11 cellular contexts compared by ENCODE assay signal in genomic region chr12:59087077-59087673, GRCh38.
DNase-seq lines count a peak whose midpoint lies in the region; ATAC-seq, FAIRE-seq and TF ChIP-seq lines count a peak whose summit lies in the region.
"Had no signal": no experiment of that assay in that cellular context is flagged by ENCODE, and none has a peak within 500 bp of the region (broad histone marks: within the 10 kb centered on the region; RNA-seq: fewer than 3 reads in every experiment).

No MANE protein-coding gene starts in this region.

- FAIRE-seq in astrocyte (lab: Jason Lieb, UNC) (no peak), kidney (lab: Jason Lieb, UNC) (peak; percentile 33)

- H3K4me3 Mint-ChIP-seq in astrocyte (ENCODE audit: unreplicated experiment) = no peak overlapping the region
- H3K4me3 Mint-ChIP-seq: stimulated activated naive CD8-positive, alpha-beta T cell treated with anti-CD3 and anti-CD28 coated beads, Interleukin-15, Interleukin-2, amounts not matched to agents 100 ng/mL and 50 ng/mL, for 24 hours had no signal

- no peak overlapping the region for H2AFZ ChIP-seq in astrocyte (ENCODE audit: low read depth, low read length)

- no peak for ATAC-seq in upper lobe of right lung
- ATAC-seq in HG02610 (IDR thresholded peaks at IDR 0.05; ENCODE audit: unreplicated experiment) = no peak
- ATAC-seq in GM19023 (IDR thresholded peaks at IDR 0.05; ENCODE audit: unreplicated experiment) = no peak

- peaks cover 55% of the 10 kb centered on the region for H3K4me1 Mint-ChIP-seq in astrocyte (ENCODE audit: low read depth, unreplicated experiment)

- intact Hi-C loops in cardiac septum (cut with DNase I) = no loop called here
- intact Hi-C loops in kidney (cut with DNase I) = no loop called here
- intact Hi-C loops in upper lobe of right lung (cut with DNase I) = no loop called here

- no peak overlapping the region for H3K27ac ChIP-seq in cardiac muscle cell
- no peak overlapping the region for H3K27ac ChIP-seq in astrocyte (ENCODE audit: low read depth, low read length)
- H3K27ac ChIP-seq in kidney (ENCODE audit: low read depth in 2 of 2, low read length in 2 of 2) = no peak overlapping the region
- no peak overlapping the region for H3K27ac ChIP-seq in upper lobe of right lung
- H3K27ac ChIP-seq: BLaER1 treated with 17β-estradiol and CSF1 and Interleukin-3, amounts not matched to agents 10 nM and 100 nM had no signal

- H3K9ac ChIP-seq in astrocyte (ENCODE audit: low read length) (no peak overlapping the region), kidney (ENCODE audit: low read length in 2 of 2) (no peak overlapping the region)
- H3K9ac ChIP-seq: BLaER1 treated with 17β-estradiol and CSF1 and Interleukin-3, amounts not matched to agents 10 nM and 100 nM had no signal

- H3K79me2 ChIP-seq in astrocyte (ENCODE audit: insufficient read depth, low read length) = no peaks in the 10 kb centered on the region

- H3K4me1 ChIP-seq in cardiac muscle cell (ENCODE audit: low read depth) (no peaks in the 10 kb centered on the region), astrocyte (ENCODE audit: insufficient read depth, low read length) (peaks cover 25% of the 10 kb centered on the region), kidney (ENCODE audit: control insufficient read depth in 1 of 2, insufficient read depth in 1 of 2, low read depth in 1 of 2, low read length in 2 of 2) (peaks cover 0 to 2% of the 10 kb centered on the region in 2 donors), upper lobe of right lung (no peaks in the 10 kb centered on the region)
- H3K4me1 ChIP-seq: BLaER1 treated with 17β-estradiol and CSF1 and Interleukin-3, amounts not matched to agents 10 nM and 100 nM had no signal

- no peaks in the 10 kb centered on the region for H3K27me3 ChIP-seq in cardiac muscle cell
- H3K27me3 ChIP-seq in astrocyte (ENCODE audit: insufficient read depth, low read length) = no peaks in the 10 kb centered on the region
- H3K27me3 ChIP-seq in upper lobe of right lung = no peaks in the 10 kb centered on the region
- H3K27me3 ChIP-seq: BLaER1 treated with 17β-estradiol and CSF1 and Interleukin-3, amounts not matched to agents 10 nM and 100 nM had no signal

- H3K27me3 Mint-ChIP-seq in astrocyte (ENCODE audit: low read depth, unreplicated experiment) = no peaks in the 10 kb centered on the region

- TF ChIP-seq CTCF in cardiac muscle cell (IDR thresholded peaks at IDR 0.05; ENCODE audit: low read depth, low read length) (peak; percentile 69), astrocyte (IDR thresholded peaks at IDR 0.05; ENCODE audit: insufficient read depth, low read depth, low read length) (peak; percentile 54), kidney (IDR thresholded peaks at IDR 0.05; ENCODE audit: borderline replicate concordance, extremely low read depth, insufficient read depth) (peak; percentile 43), upper lobe of right lung (IDR thresholded peaks at IDR 0.05) (peak; percentile 54)

- no peaks in the 10 kb centered on the region for H3K9me3 Mint-ChIP-seq in astrocyte (ENCODE audit: unreplicated experiment)
- H3K9me3 Mint-ChIP-seq: stimulated activated naive CD8-positive, alpha-beta T cell treated with anti-CD3 and anti-CD28 coated beads, Interleukin-15, Interleukin-2, amounts not matched to agents 100 ng/mL and 50 ng/mL, for 24 hours had no signal

- H3K36me3 ChIP-seq in cardiac muscle cell (no peaks in the 10 kb centered on the region), astrocyte (ENCODE audit: insufficient read depth, low read length) (no peaks in the 10 kb centered on the region), kidney (ENCODE audit: control insufficient read depth in 1 of 2, insufficient read depth in 2 of 2, low read length in 2 of 2) (no peaks in the 10 kb centered on the region), upper lobe of right lung (no peaks in the 10 kb centered on the region)
- H3K36me3 ChIP-seq: BLaER1 treated with 17β-estradiol and CSF1 and Interleukin-3, amounts not matched to agents 10 nM and 100 nM had no signal

- H3K9me3 ChIP-seq in cardiac muscle cell (ENCODE audit: low read depth) (no peaks in the 10 kb centered on the region), astrocyte (ENCODE audit: insufficient read depth, low read depth, low read length) (no peaks in the 10 kb centered on the region), kidney (ENCODE audit: control insufficient read depth in 1 of 2, low read length in 2 of 2) (no peaks in the 10 kb centered on the region), upper lobe of right lung (no peaks in the 10 kb centered on the region)
- H3K9me3 ChIP-seq: BLaER1 treated with 17β-estradiol and CSF1 and Interleukin-3, amounts not matched to agents 10 nM and 100 nM had no signal

- DNase-seq in cardiac muscle cell (ENCODE audit: low read depth in 1 of 2, low spot score in 1 of 2) (peak in 1 of 2 donors; percentile 39), cardiac septum (ENCODE audit: low spot score) (no peak), astrocyte (ENCODE audit: low read depth) (no peak), kidney (no peak), upper lobe of right lung (no peak), NCI-H1105 treated with DMSO at 0.1 percent for 48 hours (lab: John Stamatoyannopoulos, UW) (no peak)
- DNase-seq: posterior cingulate gyrus had no signal

- H4K20me1 ChIP-seq in astrocyte (ENCODE audit: insufficient read depth, low read length) = no peaks in the 10 kb centered on the region
- H4K20me1 ChIP-seq: BLaER1 treated with 17β-estradiol and CSF1 and Interleukin-3, amounts not matched to agents 10 nM and 100 nM had no signal

- H3K4me3 ChIP-seq in cardiac muscle cell (no peak overlapping the region), astrocyte (ENCODE audit: insufficient read depth, low read depth, low read length) (no peak overlapping the region), kidney (ENCODE audit: low read length in 2 of 2) (no peak overlapping the region), upper lobe of right lung (no peak overlapping the region)
- H3K4me3 ChIP-seq: BLaER1 treated with 17β-estradiol and CSF1 and Interleukin-3, amounts not matched to agents 10 nM and 100 nM had no signal

- H3K4me2 ChIP-seq in astrocyte (ENCODE audit: low read length) = no peak overlapping the region
- H3K4me2 ChIP-seq: BLaER1 treated with 17β-estradiol and CSF1 and Interleukin-3, amounts not matched to agents 10 nM and 100 nM had no signal

- H3K36me3 Mint-ChIP-seq in astrocyte (ENCODE audit: low read depth, unreplicated experiment) = no peaks in the 10 kb centered on the region

- no peak overlapping the region for H3K27ac Mint-ChIP-seq in astrocyte (ENCODE audit: unreplicated experiment)
- H3K27ac Mint-ChIP-seq: stimulated activated naive CD8-positive, alpha-beta T cell treated with anti-CD3 and anti-CD28 coated beads, Interleukin-15, Interleukin-2, amounts not matched to agents 100 ng/mL and 50 ng/mL, for 24 hours had no signal
